ENCODE assay signal across 20 cellular contexts in the genomic region with DNA sequence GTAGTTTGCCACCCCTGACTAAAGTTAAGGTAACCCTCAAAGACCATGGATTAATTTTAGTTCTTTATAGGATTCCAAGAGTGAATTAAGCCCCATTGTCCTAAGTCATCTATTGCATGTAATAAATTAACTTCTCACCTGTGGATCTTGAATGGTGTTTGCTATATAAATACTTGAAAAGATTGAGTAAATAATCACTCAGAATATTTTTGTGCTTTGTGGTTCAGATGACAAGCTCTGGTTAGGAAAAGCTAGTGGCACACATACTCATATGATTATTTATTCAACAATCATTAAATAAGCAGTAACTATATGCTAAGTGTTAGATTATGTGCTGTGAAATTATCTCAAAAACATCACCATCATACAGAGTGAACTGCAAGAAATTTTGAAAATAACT.
"Had no signal": no experiment of that assay in that cellular context is flagged by ENCODE, and none has a peak within 500 bp of the region (broad histone marks: within the 10 kb centered on the region; RNA-seq: fewer than 3 reads in every experiment).

No MANE protein-coding gene starts in this region.

- FAIRE-seq: small intestine, urothelium cell line had no signal

- DNase-seq: natural killer cell; occipital lobe; ovary; posterior cingulate gyrus; psoas muscle; right cardiac atrium; right lobe of liver; sigmoid colon; small intestine; stimulated activated CD4-positive, alpha-beta T cell treated with anti-CD3 and anti-CD28 coated beads, Interleukin-15, amount 100 ng/mL, for 24 hours; stimulated activated CD4-positive, alpha-beta T cell treated with anti-CD3 and anti-CD28 coated beads, Interleukin-2, amount 100 ng/mL, for 24 hours; stimulated activated CD4-positive, alpha-beta T cell treated with anti-CD3 and anti-CD28 coated beads, Interleukin-2, amount 100 ng/mL, for 48 hours; stimulated activated CD4-positive, alpha-beta T cell treated with anti-CD3 and anti-CD28 coated beads, Interleukin-4, amount 100 ng/mL, for 24 hours; stimulated activated naive B cell treated with anti-CD40 and anti-IgM and Interleukin-4, amounts not matched to agents 10 μg/mL and 1 μg/mL and 100 μg/mL, for 72 hours; stimulated activated naive CD4-positive, alpha-beta T cell treated with Interleukin-2 at 50 U/mL for 16 hours; stomach; thyroid gland; trophoblast cell; upper lobe of left lung had no signal
